10 cellular contexts compared by ENCODE assay signal in the genomic region with DNA sequence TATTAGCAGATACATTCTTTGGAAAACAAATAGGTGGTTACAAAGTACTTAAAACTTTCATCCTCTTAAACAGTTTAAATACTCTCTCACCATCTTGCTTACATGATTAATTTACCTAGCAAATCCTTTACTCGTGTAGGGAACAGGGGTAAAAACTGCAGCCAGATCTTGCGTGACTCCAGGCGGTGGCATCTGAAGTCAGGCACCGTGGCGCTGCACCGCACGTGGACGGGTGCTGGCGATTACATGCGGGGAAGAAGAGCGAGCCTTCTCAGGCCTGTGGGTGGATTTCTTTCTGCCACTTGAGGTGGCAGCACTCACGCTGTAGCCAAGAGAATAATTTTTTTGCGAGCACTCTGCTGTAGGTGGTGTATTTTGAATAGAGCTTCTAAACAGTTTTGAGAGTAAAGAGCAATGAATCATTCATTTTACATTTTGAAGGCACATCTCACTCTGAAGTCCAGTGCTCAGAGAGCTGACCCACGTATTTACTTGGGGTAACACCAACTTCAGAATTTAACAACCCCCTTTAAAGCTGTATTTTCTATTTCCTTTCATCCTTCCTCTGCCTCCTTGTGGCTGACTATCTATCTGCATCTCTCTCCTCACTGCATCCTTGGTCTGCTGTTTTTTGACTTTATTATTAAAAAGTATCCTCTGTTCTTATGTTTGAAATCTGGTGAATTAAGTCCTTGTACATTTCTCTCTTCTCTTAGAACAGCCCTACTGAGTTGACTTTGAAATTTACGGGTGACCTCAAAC.
DNase-seq lines count a peak whose midpoint lies in the region; ATAC-seq, FAIRE-seq and TF ChIP-seq lines count a peak whose summit lies in the region.
"Had no signal": no experiment of that assay in that cellular context is flagged by ENCODE, and none has a peak within 500 bp of the region (broad histone marks: within the 10 kb centered on the region; RNA-seq: fewer than 3 reads in every experiment).

No MANE protein-coding gene starts in this region.

- H3K9me3 ChIP-seq in Loucy (ENCODE audit: insufficient read depth, low read depth, low read length) = no peaks in the 10 kb centered on the region

- no peaks in the 10 kb centered on the region for H3K9me2 ChIP-seq in Loucy (replicated peaks; ENCODE audit: low read depth, low read length)

- H3K27ac Mint-ChIP-seq in nephron progenitor cell = peak overlapping the region; percentile 65
- H3K27ac Mint-ChIP-seq: activated CD4-positive, alpha-beta memory T cell treated with anti-CD3 and anti-CD28 coated beads for 36 hours had no signal

- peaks cover 19% of the 10 kb centered on the region; the same call in 1 of the 2 replicates for H3K36me3 ChIP-seq in Loucy (ENCODE audit: insufficient read depth, low read length)

- peaks cover 46% of the 10 kb centered on the region for H3K4me1 Mint-ChIP-seq in nephron progenitor cell

- no peak overlapping the region for H3K4me3 ChIP-seq in Loucy (ENCODE audit: low read length, poor library complexity, severe bottlenecking)
- no peak overlapping the region for H3K4me3 ChIP-seq in choroid plexus epithelial cell (ENCODE audit: low read depth, low read length)

- no peaks in the 10 kb centered on the region for H3K27me3 ChIP-seq in Loucy (ENCODE audit: insufficient read depth, low read length, poor library complexity, severe bottlenecking)

- no peak overlapping the region for H3K4me2 ChIP-seq in Loucy (ENCODE audit: low read depth, low read length, poor library complexity, severe bottlenecking)

- H3K27me3 Mint-ChIP-seq in nephron progenitor cell (ENCODE audit: low read depth, poor library complexity) = peaks cover 16% of the 10 kb centered on the region
- H3K27me3 Mint-ChIP-seq: activated CD4-positive, alpha-beta memory T cell treated with anti-CD3 and anti-CD28 coated beads for 36 hours had no signal

- no peaks in the 10 kb centered on the region for H3K79me2 ChIP-seq in Loucy (ENCODE audit: insufficient read depth, low read length)

- H3K36me3 Mint-ChIP-seq in nephron progenitor cell (ENCODE audit: low read depth) = no peaks in the 10 kb centered on the region
- H3K36me3 Mint-ChIP-seq: activated CD4-positive, alpha-beta memory T cell treated with anti-CD3 and anti-CD28 coated beads for 36 hours had no signal

- no peak for FAIRE-seq in D721Med (lab: Jason Lieb, UNC)
- FAIRE-seq: colon had no signal

- ATAC-seq in HG02938 (IDR thresholded peaks at IDR 0.05; ENCODE audit: unreplicated experiment) (no peak), sciatic nerve (no peak)

- H3K4me1 ChIP-seq in Loucy (ENCODE audit: insufficient read depth, low read length, poor library complexity, severe bottlenecking) = peaks cover 36% of the 10 kb centered on the region

- no peak overlapping the region for H3K9ac ChIP-seq in Loucy (ENCODE audit: low read depth, low read length, poor library complexity, severe bottlenecking)

- no peaks in the 10 kb centered on the region for H4K20me1 ChIP-seq in Loucy (ENCODE audit: insufficient read depth, low read length, poor library complexity, severe bottlenecking)

- H3F3A ChIP-seq in Loucy (ENCODE audit: low read depth) = peaks cover 12% of the 10 kb centered on the region; the same call in 1 of the 2 replicates

- intact Hi-C loops in sciatic nerve (cut with DNase I) = loop anchor here (10.0 kb wide), 1 partner anchor 301 kb away; no protein-coding TSS in a partner anchor

- peak; percentile 53 for TF ChIP-seq CTCF in D721Med (IDR thresholded peaks at IDR 0.05; ENCODE audit: insufficient read depth, missing control alignments)
- peak; percentile 81 for TF ChIP-seq CTCF in Loucy (conservative IDR thresholded peaks at IDR 0.05; ENCODE audit: low read length)
- peak; percentile 77 for TF ChIP-seq CTCF in choroid plexus epithelial cell (conservative IDR thresholded peaks at IDR 0.05; ENCODE audit: low read depth, low read length)
- peak; percentile 44 for TF ChIP-seq CTCF in nephron progenitor cell (IDR thresholded peaks at IDR 0.05)

- H2AFZ ChIP-seq in Loucy (ENCODE audit: low read length) = no peak overlapping the region

- H3K9me3 Mint-ChIP-seq in nephron progenitor cell = peaks cover 9% of the 10 kb centered on the region
- H3K9me3 Mint-ChIP-seq: activated CD4-positive, alpha-beta memory T cell treated with anti-CD3 and anti-CD28 coated beads for 36 hours had no signal

- DNase-seq in D721Med (ENCODE audit: insufficient read length, low spot score) = no peak
- peak; percentile 56 for DNase-seq in choroid plexus epithelial cell (ENCODE audit: low read depth)
- no peak for DNase-seq in nephron progenitor cell
- DNase-seq in NOMO-1 (lab: John Stamatoyannopoulos, UW; ENCODE audit: unreplicated experiment in 2 of 2) = no peak
- no peak for DNase-seq in sciatic nerve (ENCODE audit: low spot score)
- no peak for DNase-seq in NCI-H128 (lab: John Stamatoyannopoulos, UW; ENCODE audit: unreplicated experiment)
- DNase-seq: activated CD4-positive, alpha-beta memory T cell treated with anti-CD3 and anti-CD28 coated beads for 36 hours had no signal

- no peak overlapping the region for H3K4me3 Mint-ChIP-seq in nephron progenitor cell
- H3K4me3 Mint-ChIP-seq: activated CD4-positive, alpha-beta memory T cell treated with anti-CD3 and anti-CD28 coated beads for 36 hours had no signal
